ENCODE assay signal across 22 cellular contexts in the genomic region with DNA sequence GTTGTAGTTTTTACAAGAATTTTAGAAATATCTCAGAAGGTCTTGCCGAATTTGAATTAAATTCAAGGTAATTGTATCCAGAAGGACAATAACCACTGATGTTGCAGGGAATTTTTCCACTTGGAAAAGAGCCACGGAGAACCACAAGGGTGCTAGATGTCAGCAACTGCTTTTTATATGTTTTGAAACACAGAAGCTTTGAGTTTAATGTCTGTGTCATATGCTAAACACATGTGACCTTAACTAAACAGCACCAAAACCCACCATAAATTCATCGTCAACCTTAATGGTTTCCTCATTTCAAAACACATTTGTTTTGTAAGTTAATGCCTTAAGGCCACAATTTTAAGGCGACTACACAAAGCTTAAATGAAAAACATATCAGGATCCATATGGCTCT.
DNase-seq lines count a peak whose midpoint lies in the region; ATAC-seq and TF ChIP-seq lines count a peak whose summit lies in the region.
"Had no signal": no experiment of that assay in that cellular context is flagged by ENCODE, and none has a peak within 500 bp of the region (broad histone marks: within the 10 kb centered on the region; RNA-seq: fewer than 3 reads in every experiment).

No MANE protein-coding gene starts in this region.

- H3K27ac Mint-ChIP-seq in nephron progenitor cell = peak overlapping the region; percentile 58
- H3K27ac Mint-ChIP-seq: activated CD8-positive, alpha-beta T cell treated with anti-CD3 and anti-CD28 coated beads for 36 hours; activated naive CD8-positive, alpha-beta T cell treated with anti-CD3 and anti-CD28 coated beads for 36 hours; endodermal cell; natural killer cell; stimulated activated naive CD8-positive, alpha-beta T cell treated with anti-CD3 and anti-CD28 coated beads, Interleukin-15, amount 100 ng/mL, for 72 hours; T-cell had no signal

- no peak overlapping the region for H2BK5ac ChIP-seq in trophoblast cell (ENCODE audit: low read depth, low read length, poor library complexity)

- H3K9ac ChIP-seq in trophoblast cell (ENCODE audit: low read length) = no peak overlapping the region

- no peak for ATAC-seq in GM21526 (IDR thresholded peaks at IDR 0.05; ENCODE audit: low FRiP score, unreplicated experiment)
- ATAC-seq: activated CD8-positive, alpha-beta T cell treated with anti-CD3 and anti-CD28 coated beads for 36 hours; HCT116; natural killer cell; psoas muscle; stimulated activated naive CD8-positive, alpha-beta T cell treated with anti-CD3 and anti-CD28 coated beads, Interleukin-15, amount 100 ng/mL, for 72 hours; T-cell had no signal

- H3K4me1 ChIP-seq in trophoblast cell (ENCODE audit: control insufficient read depth in 1 of 2, insufficient read depth in 2 of 2, low read length in 2 of 2) = no peaks in the 10 kb centered on the region
- H3K4me1 ChIP-seq: psoas muscle had no signal

- H3K79me2 ChIP-seq in trophoblast cell (ENCODE audit: control insufficient read depth, insufficient read depth, low read length, poor library complexity) = no peaks in the 10 kb centered on the region

- H3K4me3 ChIP-seq in AG09309 (ENCODE audit: control insufficient read depth, low read depth, low read length) (no peak overlapping the region), choroid plexus epithelial cell (ENCODE audit: low read depth, low read length) (no peak overlapping the region), trophoblast cell (ENCODE audit: low read depth, low read length) (no peak overlapping the region)
- H3K4me3 ChIP-seq: psoas muscle had no signal

- H4K12ac ChIP-seq in trophoblast cell (ENCODE audit: low read depth, low read length) = no peak overlapping the region

- H2BK120ac ChIP-seq in trophoblast cell (ENCODE audit: insufficient read depth, low read length, poor library complexity) = no peak overlapping the region

- H3K36me3 ChIP-seq in trophoblast cell (ENCODE audit: control insufficient read depth in 1 of 2, insufficient read depth in 2 of 2, low read length in 2 of 2) = no peaks in the 10 kb centered on the region

- H3K23ac ChIP-seq in trophoblast cell (ENCODE audit: low read length) = no peak overlapping the region

- H3K27ac ChIP-seq in trophoblast cell (ENCODE audit: low read depth, low read length) = no peak overlapping the region
- H3K27ac ChIP-seq: psoas muscle, RWPE1 had no signal

- no peaks in the 10 kb centered on the region for H3K36me3 Mint-ChIP-seq in nephron progenitor cell (ENCODE audit: low read depth)
- H3K36me3 Mint-ChIP-seq: activated naive CD8-positive, alpha-beta T cell treated with anti-CD3 and anti-CD28 coated beads for 36 hours; natural killer cell; T-cell had no signal

- H4K91ac ChIP-seq in trophoblast cell (ENCODE audit: low read depth, low read length) = no peak overlapping the region

- no CpG with 5 or more reads among the region's 4 CpGs for WGBS in trophoblast cell (ENCODE audit: extremely low coverage, insufficient coverage, insufficient read length)

- no peaks in the 10 kb centered on the region for H3K9me3 Mint-ChIP-seq in nephron progenitor cell
- H3K9me3 Mint-ChIP-seq: activated CD8-positive, alpha-beta T cell treated with anti-CD3 and anti-CD28 coated beads for 36 hours; activated naive CD8-positive, alpha-beta T cell treated with anti-CD3 and anti-CD28 coated beads for 36 hours; endodermal cell; natural killer cell; stimulated activated naive CD8-positive, alpha-beta T cell treated with anti-CD3 and anti-CD28 coated beads, Interleukin-15, amount 100 ng/mL, for 72 hours; T-cell had no signal

- TF ChIP-seq CTCF in AG09309 (IDR thresholded peaks at IDR 0.05; ENCODE audit: control insufficient read depth, insufficient read depth, low read depth, low read length, missing control alignments) (no peak), choroid plexus epithelial cell (conservative IDR thresholded peaks at IDR 0.05; ENCODE audit: low read depth, low read length) (no peak), nephron progenitor cell (IDR thresholded peaks at IDR 0.05) (no peak)

- no peak overlapping the region for H4K8ac ChIP-seq in trophoblast cell (ENCODE audit: low read depth, low read length)

- peaks cover 10% of the 10 kb centered on the region for H3K4me1 Mint-ChIP-seq in nephron progenitor cell
- H3K4me1 Mint-ChIP-seq: stimulated activated naive CD8-positive, alpha-beta T cell treated with anti-CD3 and anti-CD28 coated beads, Interleukin-15, amount 100 ng/mL, for 72 hours had no signal

- no peaks in the 10 kb centered on the region for H3K9me3 ChIP-seq in trophoblast cell (ENCODE audit: insufficient read depth, low read depth, low read length)
- H3K9me3 ChIP-seq: psoas muscle had no signal

- no peaks in the 10 kb centered on the region for H3K79me1 ChIP-seq in trophoblast cell (ENCODE audit: low read length)

- H3K4me3 Mint-ChIP-seq in nephron progenitor cell = no peak overlapping the region
- H3K4me3 Mint-ChIP-seq: activated CD8-positive, alpha-beta T cell treated with anti-CD3 and anti-CD28 coated beads for 36 hours; activated naive CD8-positive, alpha-beta T cell treated with anti-CD3 and anti-CD28 coated beads for 36 hours; endodermal cell; natural killer cell; stimulated activated naive CD8-positive, alpha-beta T cell treated with anti-CD3 and anti-CD28 coated beads, Interleukin-15, amount 100 ng/mL, for 72 hours; T-cell had no signal

- H3K4ac ChIP-seq in trophoblast cell (ENCODE audit: low read depth, low read length) = no peak overlapping the region

- no peak overlapping the region for H2AK5ac ChIP-seq in trophoblast cell (ENCODE audit: low read length)

- no peak overlapping the region for H3K14ac ChIP-seq in trophoblast cell (ENCODE audit: low read length)

- H3K4me2 ChIP-seq in trophoblast cell (ENCODE audit: low read length) = no peak overlapping the region

- H3K27me3 Mint-ChIP-seq in nephron progenitor cell (ENCODE audit: low read depth, poor library complexity) = no peaks in the 10 kb centered on the region
- H3K27me3 Mint-ChIP-seq: stimulated activated naive CD8-positive, alpha-beta T cell treated with anti-CD3 and anti-CD28 coated beads, Interleukin-15, amount 100 ng/mL, for 72 hours had no signal

- H3K27me3 ChIP-seq in trophoblast cell (ENCODE audit: insufficient read depth, low read length) = no peaks in the 10 kb centered on the region

- H2AFZ ChIP-seq in trophoblast cell (ENCODE audit: insufficient read depth, low read length, poor library complexity) = no peak overlapping the region

- DNase-seq in AG09309 (ENCODE audit: low read depth) (peak; percentile 87), HS-27A (ENCODE audit: low read depth) (peak; percentile 30), choroid plexus epithelial cell (ENCODE audit: low read depth) (peak; percentile 76), nephron progenitor cell (no peak), trophoblast cell (no peak)
- no peak for DNase-seq in stimulated activated CD4-positive, alpha-beta T cell treated with anti-CD3 and anti-CD28 coated beads, Interleukin-2, amount 100 ng/mL, for 48 hours
- DNase-seq in stimulated activated CD4-positive, alpha-beta T cell treated with anti-CD3 and anti-CD28 coated beads, Interleukin-4, amount 100 ng/mL, for 4 hours = no peak
- DNase-seq: activated CD8-positive, alpha-beta T cell treated with anti-CD3 and anti-CD28 coated beads for 36 hours; activated naive CD8-positive, alpha-beta T cell treated with anti-CD3 and anti-CD28 coated beads for 36 hours; activated T-cell treated with anti-CD3 and anti-CD28 coated beads, Interleukin-2, amount 50 U/mL, for 48 hours; endodermal cell; mammary epithelial cell; MV-4-11; natural killer cell; NCI-H2107; psoas muscle; stimulated activated CD4-positive, alpha-beta T cell treated with anti-CD3 and anti-CD28 coated beads, Interleukin-15, amount 100 ng/mL, for 24 hours; stimulated activated naive CD8-positive, alpha-beta T cell treated with anti-CD3 and anti-CD28 coated beads, Interleukin-15, amount 100 ng/mL, for 72 hours; T-cell had no signal

- H2BK12ac ChIP-seq in trophoblast cell (ENCODE audit: low read length) = no peak overlapping the region

- no peak overlapping the region for H3K18ac ChIP-seq in trophoblast cell (ENCODE audit: low read length)

Comparison
In these comparisons a context has a peak if more than half of its experiments do, and no peak if none do; other contexts are left out.
1. DNase-seq: peak in AG09309 (single experiment), HS-27A (single experiment) and choroid plexus epithelial cell (single experiment); none in nephron progenitor cell (single experiment), stimulated activated CD4-positive, alpha-beta T cell treated with anti-CD3 and anti-CD28 coated beads, Interleukin-2, amount 100 ng/mL, for 48 hours (0 of 2), stimulated activated CD4-positive, alpha-beta T cell treated with anti-CD3 and anti-CD28 coated beads, Interleukin-4, amount 100 ng/mL, for 4 hours (0 of 2) and trophoblast cell (0 of 2).